Comparison of ENCODE assay signal across 22 cellular contexts in genomic region chr1:173683838-173684237, GRCh38. TPM values are rescaled to one million over a fixed set of nuclear protein-coding genes. Genes with fewer than 3 reads are reported as not detected.
"Had no signal": no experiment of that assay in that cellular context is flagged by ENCODE, and none has a peak within 500 bp of the region (broad histone marks: within the 10 kb centered on the region; RNA-seq: fewer than 3 reads in every experiment).

No MANE protein-coding gene starts in this region.

RNA-seq across cellular contexts. Expression of gene ANKRD45, which starts 14.2 kb away (rescaled TPM):
- total RNA-seq: activated B cell treated with CpG ODN at 0.5 μM for 24 hours; activated CD4-positive, alpha-beta memory T cell treated with anti-CD3 and anti-CD28 coated beads for 36 hours; activated CD4-positive, alpha-beta T cell treated with anti-CD3 and anti-CD28 coated beads, Interleukin-2, amount 10 ng/mL, durations not matched to agents 24 days and 14 days; activated CD8-positive, alpha-beta memory T cell treated with anti-CD3 and anti-CD28 coated beads for 36 hours; activated CD8-positive, alpha-beta T cell treated with anti-CD3 and anti-CD28 coated beads for 36 hours; activated naive CD4-positive, alpha-beta T cell treated with anti-CD3 and anti-CD28 coated beads for 36 hours; activated naive CD4-positive, alpha-beta T cell treated with anti-CD3 and anti-CD28 coated beads, Interleukin-2, amount 50 U/mL, for 72 hours; activated T-cell treated with anti-CD3 and anti-CD28 coated beads, Interleukin-2, amount 50 U/mL, for 4 hours; activated T-helper 1 cell treated with anti-CD3 and anti-CD28 coated beads, Interleukin-12 subunit alpha, Interleukin-12 subunit beta, Interleukin-2, Interleukin-4 antibody, amounts not matched to agents 30 ng/mL and 10 ng/mL and 1 ng/mL, durations not matched to agents 14 hours and 24 hours and 36 hours; activated T-helper 17 cell treated with anti-CD3 and anti-CD28 coated beads, Interleukin-2, amount 50 U/mL, for 72 hours; T-cell; T-helper 1 cell treated with Interleukin-12 subunit alpha and Interleukin-12 subunit beta and Interleukin-4 antibody, amounts not matched to agents 30 ng/mL and 1 ng/mL, for 36 hours; T-helper 17 cell had no signal

RNA-seq across cellular contexts. Expression of gene TEX50, which starts 48.7 kb away (rescaled TPM):
- total RNA-seq: activated B cell treated with CpG ODN at 0.5 μM for 24 hours; activated CD4-positive, alpha-beta memory T cell treated with anti-CD3 and anti-CD28 coated beads for 36 hours; activated CD4-positive, alpha-beta T cell treated with anti-CD3 and anti-CD28 coated beads, Interleukin-2, amount 10 ng/mL, durations not matched to agents 24 days and 14 days; activated CD8-positive, alpha-beta memory T cell treated with anti-CD3 and anti-CD28 coated beads for 36 hours; activated CD8-positive, alpha-beta T cell treated with anti-CD3 and anti-CD28 coated beads for 36 hours; activated naive CD4-positive, alpha-beta T cell treated with anti-CD3 and anti-CD28 coated beads for 36 hours; activated naive CD4-positive, alpha-beta T cell treated with anti-CD3 and anti-CD28 coated beads, Interleukin-2, amount 50 U/mL, for 72 hours; activated naive CD8-positive, alpha-beta T cell treated with anti-CD3 and anti-CD28 coated beads for 36 hours; activated T-cell treated with anti-CD3 and anti-CD28 coated beads, Interleukin-2, amount 50 U/mL, for 4 hours; activated T-cell treated with anti-CD3 and anti-CD28 coated beads, Interleukin-2, amount 50 U/mL, for 72 hours; activated T-helper 1 cell treated with anti-CD3 and anti-CD28 coated beads, Interleukin-12 subunit alpha, Interleukin-12 subunit beta, Interleukin-2, Interleukin-4 antibody, amounts not matched to agents 30 ng/mL and 10 ng/mL and 1 ng/mL, durations not matched to agents 14 hours and 24 hours and 36 hours; activated T-helper 17 cell treated with anti-CD3 and anti-CD28 coated beads, Interleukin-2, amount 50 U/mL, for 72 hours; adrenal gland; aorta; astrocyte; body of pancreas; breast epithelium; cardiac septum; T-cell; T-helper 1 cell treated with Interleukin-12 subunit alpha and Interleukin-12 subunit beta and Interleukin-4 antibody, amounts not matched to agents 30 ng/mL and 1 ng/mL, for 36 hours; T-helper 17 cell; T-helper 2 cell treated with Interferon-gamma antibody and Interleukin-4, amounts not matched to agents 100 ng/mL and 5 ng/mL, for 36 hours had no signal
- polyA plus RNA-seq: adrenal gland, aorta had no signal
